Comparison of ENCODE assay signal across 13 cellular contexts in the genomic region with DNA sequence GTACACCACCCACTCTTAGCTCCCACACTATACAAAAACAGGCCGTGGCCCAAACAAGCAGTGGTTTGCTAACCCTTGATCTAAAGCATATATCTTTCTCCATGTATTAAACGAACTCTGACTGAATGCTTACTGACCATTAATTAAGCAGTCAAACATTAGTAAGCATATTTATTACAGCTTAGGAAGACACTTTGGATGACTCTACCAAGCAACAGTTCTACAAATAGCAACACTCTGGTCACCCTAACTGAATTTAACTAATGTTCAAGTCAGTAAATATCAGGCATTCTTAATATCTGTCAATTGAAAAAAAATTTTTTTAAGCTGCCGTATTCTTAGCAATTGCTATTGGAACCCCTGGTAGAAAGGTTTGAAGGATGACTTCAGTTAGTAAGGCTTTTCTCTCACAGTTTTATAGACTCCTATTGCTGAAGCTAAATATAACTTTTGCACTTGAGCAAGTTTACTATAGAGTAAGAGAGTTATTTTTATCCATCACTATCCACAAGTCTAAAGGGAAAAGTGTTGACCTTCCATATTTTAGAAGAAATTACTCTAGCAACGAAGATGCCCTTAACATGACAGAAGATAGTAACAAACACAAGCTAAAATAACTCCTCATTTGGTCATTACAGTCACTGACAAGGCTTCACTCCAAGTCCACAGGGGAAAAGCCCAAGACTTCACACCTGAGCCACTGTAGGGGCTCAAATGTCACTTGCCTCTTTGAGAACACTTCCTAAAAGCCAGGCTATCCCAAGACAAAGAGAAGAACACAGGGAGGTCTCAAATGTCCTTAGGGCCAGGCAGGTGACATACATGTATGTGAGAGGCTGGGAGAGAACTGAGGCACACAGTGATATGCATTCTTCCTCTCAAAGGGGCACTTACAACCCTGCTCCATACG.
A peak's percentile ranks its signal among the peaks of the same experiment; 100 is the strongest.
DNase-seq lines count a peak whose midpoint lies in the region; ATAC-seq and TF ChIP-seq lines count a peak whose summit lies in the region.
"Had no signal": no experiment of that assay in that cellular context is flagged by ENCODE, and none has a peak within 500 bp of the region (broad histone marks: within the 10 kb centered on the region; RNA-seq: fewer than 3 reads in every experiment).

No MANE protein-coding gene starts in this region.

- no peak overlapping the region for H3K9ac ChIP-seq in BLaER1

- peaks cover 8% of the 10 kb centered on the region for H3K27me3 Mint-ChIP-seq in HFFc6 (ENCODE audit: insufficient read depth)
- peaks cover 3% of the 10 kb centered on the region for H3K27me3 Mint-ChIP-seq in nephron progenitor cell (ENCODE audit: low read depth, poor library complexity)
- H3K27me3 Mint-ChIP-seq: activated CD4-positive, alpha-beta T cell treated with anti-CD3 and anti-CD28 coated beads, Interleukin-2, amount 10 ng/mL, durations not matched to agents 24 days and 14 days had no signal

- peak overlapping the region; percentile 73; the same call in 1 of the 2 replicates for H3K27ac Mint-ChIP-seq in HFFc6
- peak overlapping the region; percentile 50 for H3K27ac Mint-ChIP-seq in nephron progenitor cell
- H3K27ac Mint-ChIP-seq: activated CD4-positive, alpha-beta T cell treated with anti-CD3 and anti-CD28 coated beads, Interleukin-2, amount 10 ng/mL, durations not matched to agents 24 days and 14 days had no signal

- intact Hi-C loops in dorsolateral prefrontal cortex (cut with DNase I) (no loop called here), sciatic nerve (cut with DNase I) (no loop called here)

- peak overlapping the region; percentile 58 for H3K4me2 ChIP-seq in BLaER1
- H3K4me2 ChIP-seq: PC-9 had no signal

- H3K27ac ChIP-seq in BLaER1 (no peak overlapping the region; the same call in none of the 2 replicates), dorsolateral prefrontal cortex (peak overlapping the region in 43 of 59 donors; percentile 1 to 72 (median 38)), brain microvascular endothelial cell (no peak overlapping the region)
- H3K27ac ChIP-seq: PC-9 had no signal

- H3K27me3 ChIP-seq in BLaER1 (no peaks in the 10 kb centered on the region), dorsolateral prefrontal cortex (no peaks in the 10 kb centered on the region), brain microvascular endothelial cell (replicated peaks) (no peaks in the 10 kb centered on the region)
- H3K27me3 ChIP-seq: uterus had no signal

- in situ Hi-C loops in brain microvascular endothelial cell (cut with HindIII; ENCODE audit: low pct_ligation_motif_present, low sequenced_read_pairs): no loop called here

- no peak for DNase-seq in HFFc6
- DNase-seq in dorsolateral prefrontal cortex: no peak
- DNase-seq in nephron progenitor cell: no peak
- no peak for DNase-seq in brain microvascular endothelial cell
- DNase-seq in sciatic nerve (ENCODE audit: low spot score): no peak
- DNase-seq: activated CD4-positive, alpha-beta T cell treated with anti-CD3 and anti-CD28 coated beads, Interleukin-2, amount 10 ng/mL, durations not matched to agents 24 days and 14 days; NCI-H1417 treated with DMSO at 0.1 percent for 48 hours; PC-9; uterus had no signal

- peaks cover 78% of the 10 kb centered on the region for H3K36me3 ChIP-seq in BLaER1
- peaks cover 48% of the 10 kb centered on the region for H3K36me3 ChIP-seq in brain microvascular endothelial cell (replicated peaks)
- H3K36me3 ChIP-seq: uterus had no signal

- H3K9me3 Mint-ChIP-seq in HFFc6 (no peaks in the 10 kb centered on the region), nephron progenitor cell (no peaks in the 10 kb centered on the region)
- H3K9me3 Mint-ChIP-seq: activated CD4-positive, alpha-beta T cell treated with anti-CD3 and anti-CD28 coated beads, Interleukin-2, amount 10 ng/mL, durations not matched to agents 24 days and 14 days had no signal

- peaks cover 100% of the 10 kb centered on the region for H4K20me1 ChIP-seq in BLaER1

- peaks cover 55% of the 10 kb centered on the region for H3K36me3 Mint-ChIP-seq in HFFc6 (ENCODE audit: low read depth)
- H3K36me3 Mint-ChIP-seq in nephron progenitor cell (ENCODE audit: low read depth): peaks cover 71% of the 10 kb centered on the region

- peaks cover 41% of the 10 kb centered on the region for H3K4me1 ChIP-seq in BLaER1

- H3K4me1 Mint-ChIP-seq in HFFc6 (ENCODE audit: low read depth): peaks cover 78% of the 10 kb centered on the region
- peaks cover 17% of the 10 kb centered on the region for H3K4me1 Mint-ChIP-seq in nephron progenitor cell

- TF ChIP-seq CTCF in HFFc6 (IDR thresholded peaks at IDR 0.05) (no peak), dorsolateral prefrontal cortex (IDR thresholded peaks at IDR 0.05 in 54 of 56, conservative IDR thresholded peaks at IDR 0.05 in 2 of 56; ENCODE audit: low read depth in 1 of 56, partially characterized antibody in 56 of 56) (no peak), nephron progenitor cell (IDR thresholded peaks at IDR 0.05) (no peak), brain microvascular endothelial cell (IDR thresholded peaks at IDR 0.05; ENCODE audit: low read depth, low read length, missing control alignments) (no peak)

- no peaks in the 10 kb centered on the region for H3K9me3 ChIP-seq in BLaER1
- H3K9me3 ChIP-seq: uterus had no signal

- ATAC-seq in sciatic nerve: no peak
- ATAC-seq in HG03045 (IDR thresholded peaks at IDR 0.05; ENCODE audit: unreplicated experiment): no peak
- no peak for ATAC-seq in GM21528 (IDR thresholded peaks at IDR 0.05; ENCODE audit: low FRiP score, unreplicated experiment)
- ATAC-seq: left lobe of liver had no signal

- no peak overlapping the region; the same call in 1 of the 2 replicates for H3K4me3 Mint-ChIP-seq in HFFc6
- no peak overlapping the region for H3K4me3 Mint-ChIP-seq in nephron progenitor cell
- H3K4me3 Mint-ChIP-seq: activated CD4-positive, alpha-beta T cell treated with anti-CD3 and anti-CD28 coated beads, Interleukin-2, amount 10 ng/mL, durations not matched to agents 24 days and 14 days had no signal

- H3K4me3 ChIP-seq in BLaER1 (no peak overlapping the region), dorsolateral prefrontal cortex (peak overlapping the region in 1 of 59 donors; percentile 19), brain microvascular endothelial cell (ENCODE audit: low read depth, low read length) (no peak overlapping the region)
- H3K4me3 ChIP-seq: PC-9, uterus had no signal

Comparison
In these comparisons a context has a peak if more than half of its experiments do, and no peak if none do; other contexts are left out.
1. H3K27ac ChIP-seq: peak in dorsolateral prefrontal cortex (43 of 59); none in BLaER1 (single experiment) and brain microvascular endothelial cell (single experiment).